ENCODE assay signal across 12 cellular contexts in genomic region chr6:13760948-13761347, GRCh38. TPM values are rescaled to one million over a fixed set of nuclear protein-coding genes. Genes with fewer than 3 reads are reported as not detected.
DNase-seq lines count a peak whose midpoint lies in the region; ATAC-seq and TF ChIP-seq lines count a peak whose summit lies in the region.
"Had no signal": no experiment of that assay in that cellular context is flagged by ENCODE, and none has a peak within 500 bp of the region (broad histone marks: within the 10 kb centered on the region; RNA-seq: fewer than 3 reads in every experiment).

No MANE protein-coding gene starts in this region.

- peaks cover 34% of the 10 kb centered on the region for H3K4me1 Mint-ChIP-seq in activated naive CD8-positive, alpha-beta T cell (ENCODE audit: low read depth)
- H3K4me1 Mint-ChIP-seq in activated naive CD8-positive, alpha-beta T cell treated with anti-CD3 and anti-CD28 coated beads for 36 hours: peaks cover 32% of the 10 kb centered on the region

- H3K4me3 Mint-ChIP-seq in activated naive CD8-positive, alpha-beta T cell: no peak overlapping the region
- no peak overlapping the region for H3K4me3 Mint-ChIP-seq in activated naive CD8-positive, alpha-beta T cell treated with anti-CD3 and anti-CD28 coated beads for 36 hours

- H3K9me3 Mint-ChIP-seq in activated naive CD8-positive, alpha-beta T cell (ENCODE audit: low read depth): no peaks in the 10 kb centered on the region
- H3K9me3 Mint-ChIP-seq in activated naive CD8-positive, alpha-beta T cell treated with anti-CD3 and anti-CD28 coated beads for 36 hours: no peaks in the 10 kb centered on the region
- H3K9me3 Mint-ChIP-seq: activated T-helper 2 cell treated with anti-CD3 and anti-CD28 coated beads, Interferon-gamma antibody, Interleukin-2, Interleukin-4, amounts not matched to agents 10 μg/mL and 5 μg/mL and 100 μg/mL, durations not matched to agents 14 hours and 24 hours and 36 hours had no signal

- peak; percentile 85 for ATAC-seq in esophagus mucosa
- peak; percentile 71 for ATAC-seq in lung (ENCODE audit: insufficient read depth, low FRiP score)
- no peak for ATAC-seq in HG03342 (IDR thresholded peaks at IDR 0.05; ENCODE audit: unreplicated experiment)
- no peak for ATAC-seq in GM21825 (IDR thresholded peaks at IDR 0.05; ENCODE audit: unreplicated experiment)
- ATAC-seq: Panc1 had no signal

- no peaks in the 10 kb centered on the region for H3K9me3 ChIP-seq in lung (ENCODE audit: control insufficient read depth in 2 of 2, insufficient read depth in 1 of 2, low read length in 1 of 2)

- peak overlapping the region; percentile 80 for H3K27ac Mint-ChIP-seq in activated naive CD8-positive, alpha-beta T cell
- H3K27ac Mint-ChIP-seq in activated naive CD8-positive, alpha-beta T cell treated with anti-CD3 and anti-CD28 coated beads for 36 hours: no peak overlapping the region
- H3K27ac Mint-ChIP-seq: activated T-helper 2 cell treated with anti-CD3 and anti-CD28 coated beads, Interferon-gamma antibody, Interleukin-2, Interleukin-4, amounts not matched to agents 10 μg/mL and 5 μg/mL and 100 μg/mL, durations not matched to agents 14 hours and 24 hours and 36 hours had no signal

- H3K4me3 ChIP-seq in lung: no peak overlapping the region

- DNase-seq in activated naive CD8-positive, alpha-beta T cell treated with anti-CD3 and anti-CD28 coated beads for 36 hours: no peak
- DNase-seq in lung (ENCODE audit: low spot score) (peak; percentile 63), occipital lobe (lab: John Stamatoyannopoulos, UW) (no peak)
- no peak for DNase-seq in activated CD4-positive, alpha-beta T cell treated with anti-CD3 and anti-CD28 coated beads, Interleukin-2, amount 50 U/mL, for 4 hours
- DNase-seq: HCEC 1CT, WERI-Rb-1 had no signal

- no peak for TF ChIP-seq CTCF in lung (IDR thresholded peaks at IDR 0.05; ENCODE audit: control extremely low read depth, extremely low read depth)

- H3K27me3 ChIP-seq in lung (ENCODE audit: control insufficient read depth, insufficient read depth): no peaks in the 10 kb centered on the region

- H3K36me3 Mint-ChIP-seq in activated naive CD8-positive, alpha-beta T cell: no peaks in the 10 kb centered on the region
- peaks cover 6% of the 10 kb centered on the region for H3K36me3 Mint-ChIP-seq in activated naive CD8-positive, alpha-beta T cell treated with anti-CD3 and anti-CD28 coated beads for 36 hours

- H3K36me3 ChIP-seq in lung (ENCODE audit: control insufficient read depth in 2 of 2, insufficient read depth in 2 of 2, low read length in 2 of 2): no peaks in the 10 kb centered on the region
- H3K36me3 ChIP-seq: WERI-Rb-1 had no signal

- peaks cover 0 to 4% of the 10 kb centered on the region in 2 donors for H3K4me1 ChIP-seq in lung (ENCODE audit: control insufficient read depth in 2 of 2, insufficient read depth in 2 of 2, low read length in 2 of 2)

- H3K27me3 Mint-ChIP-seq in activated naive CD8-positive, alpha-beta T cell: no peaks in the 10 kb centered on the region
- peaks cover 4% of the 10 kb centered on the region for H3K27me3 Mint-ChIP-seq in activated naive CD8-positive, alpha-beta T cell treated with anti-CD3 and anti-CD28 coated beads for 36 hours

- WGBS in lung, 2 donors: 31 to 33% methylated on average over 5 of the region's 5 CpGs

- peak overlapping the region in 1 of 2 donors; percentile 64 for H3K27ac ChIP-seq in lung (ENCODE audit: low read depth in 1 of 2, low read length in 1 of 2)
- H3K27ac ChIP-seq: WERI-Rb-1 had no signal

RNA-seq across cellular contexts. Expression of gene RANBP9, which starts 49.3 kb away (rescaled TPM):
- total RNA-seq in activated naive CD8-positive, alpha-beta T cell treated with anti-CD3 and anti-CD28 coated beads for 36 hours: 10 to 100 TPM; 54.9 to 56.5 TPM
- total RNA-seq in esophagus mucosa (58.9 TPM), lung (10 to 100 TPM; 32.1 to 50.4 TPM), occipital lobe (90.5 TPM)
- polyA plus RNA-seq in lung: 10 to 100 TPM; 16.6 to 18.8 TPM

RNA-seq across cellular contexts. Expression of gene MCUR1, which starts 53.4 kb away (rescaled TPM):
- 10 to 100 TPM; 42.1 to 45.5 TPM for total RNA-seq in activated naive CD8-positive, alpha-beta T cell treated with anti-CD3 and anti-CD28 coated beads for 36 hours
- total RNA-seq in esophagus mucosa (24.6 TPM), lung (10 to 100 TPM; 16.8 to 24.5 TPM), occipital lobe (34.6 TPM)
- polyA plus RNA-seq in lung: 10 to 100 TPM in 1 of 2 donors, 1 to 10 TPM in 1; 8.0 to 42.1 TPM

Comparison
In these comparisons a context has a peak if more than half of its experiments do, and no peak if none do; other contexts are left out.
1. ATAC-seq: peak in esophagus mucosa (single experiment) and lung (single experiment); none in HG03342 (single experiment) and GM21825 (single experiment).